8 cellular contexts compared by ENCODE assay signal in the genomic region with DNA sequence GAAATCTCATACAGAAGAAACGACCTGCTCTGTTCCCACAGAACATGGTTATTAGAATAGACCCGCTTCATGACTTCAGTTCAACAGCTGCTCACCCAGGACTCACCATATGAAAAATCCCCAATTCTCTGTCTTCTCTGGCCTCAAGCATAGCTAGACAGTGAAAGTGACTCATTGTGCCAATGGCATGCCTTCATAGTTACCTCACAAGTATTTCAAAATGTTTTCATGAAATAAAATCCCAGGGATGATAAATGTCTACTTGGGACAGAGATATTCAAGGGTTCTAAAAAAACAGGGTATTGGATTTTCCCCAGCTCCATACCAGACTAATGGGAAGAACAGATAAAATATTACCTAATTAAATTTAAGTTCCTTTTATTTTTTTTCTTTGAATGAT.
A peak's percentile ranks its signal among the peaks of the same experiment; 100 is the strongest.
DNase-seq lines count a peak whose midpoint lies in the region; ATAC-seq and TF ChIP-seq lines count a peak whose summit lies in the region.

No MANE protein-coding gene starts in this region.

- H3K4me1 ChIP-seq in lower lobe of right lung = peaks cover 24% of the 10 kb centered on the region

- intact Hi-C loops in lower lobe of right lung (cut with DNase I) = no loop called here

- no peaks in the 10 kb centered on the region for H3K27me3 ChIP-seq in lower lobe of right lung (ENCODE audit: low read depth)

- ATAC-seq in lower lobe of right lung (peak in 1 of 2 donors; percentile 72), GM21390 (IDR thresholded peaks at IDR 0.05; ENCODE audit: unreplicated experiment) (no peak)

- DNase-seq in A172 (ENCODE audit: low spot score) = peak; percentile 84
- peak; percentile 20 for DNase-seq in HK-2 (ENCODE audit: unreplicated experiment)
- DNase-seq in astrocyte of the hippocampus (ENCODE audit: low read depth, low spot score) = peak; percentile 85
- no peak for DNase-seq in lower lobe of right lung
- no peak for DNase-seq in HuH-7 (ENCODE audit: low spot score)
- no peak for DNase-seq in NAMALWA (ENCODE audit: low spot score)
- DNase-seq in DMS53 treated with DMSO at 0.1 percent for 48 hours (lab: John Stamatoyannopoulos, UW; ENCODE audit: unreplicated experiment) = no peak

- no peak overlapping the region for H3K4me3 ChIP-seq in lower lobe of right lung

- peak overlapping the region; percentile 4 for H3K27ac ChIP-seq in lower lobe of right lung

- peaks cover 22% of the 10 kb centered on the region for H3K36me3 ChIP-seq in lower lobe of right lung

- no peak for TF ChIP-seq CTCF in lower lobe of right lung (IDR thresholded peaks at IDR 0.05)

- H3K9me3 ChIP-seq in lower lobe of right lung = no peaks in the 10 kb centered on the region

Comparison
In these comparisons a context has a peak if more than half of its experiments do, and no peak if none do; other contexts are left out.
1. DNase-seq: peak in A172 (single experiment), HK-2 (single experiment) and astrocyte of the hippocampus (single experiment); none in lower lobe of right lung (single experiment), HuH-7 (single experiment), NAMALWA (single experiment) and DMS53 treated with DMSO at 0.1 percent for 48 hours (single experiment).